In the genomic region with DNA sequence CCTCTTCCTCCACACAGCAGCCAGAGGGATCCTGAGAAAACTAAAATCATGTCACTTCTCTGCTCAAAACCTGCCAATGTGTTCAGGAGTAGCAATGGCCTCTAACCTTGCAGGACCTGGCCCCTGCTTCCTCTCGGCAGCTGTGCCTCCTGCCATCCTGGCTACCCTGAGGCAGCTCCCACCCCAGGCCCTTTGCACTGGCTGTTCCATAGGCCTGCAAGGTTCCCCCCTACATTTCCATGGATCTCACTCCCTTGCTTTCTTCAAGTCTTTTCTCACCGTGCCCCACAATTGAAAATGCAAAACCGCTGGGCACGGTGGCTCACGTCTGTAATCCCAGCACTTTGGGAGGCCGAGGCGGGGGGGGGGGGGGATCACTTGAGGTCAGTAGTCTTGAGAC, we compare ENCODE assay signal across 1 cellular context.
TF ChIP-seq lines count a peak whose summit lies in the region.

No MANE protein-coding gene starts in this region.

TF ChIP-seq in GM23338, 12 proteins besides CTCF, POLR2A, EP300 and RAD21:
- TF ChIP-seq POLR2AphosphoS5 (IDR thresholded peaks at IDR 0.05; ENCODE audit: low read depth) (no peak), EZH2 (IDR thresholded peaks at IDR 0.05; ENCODE audit: low read depth, unreplicated experiment) (no peak), ZNF331 (CRISPR knock-in tag; IDR thresholded peaks at IDR 0.05; ENCODE audit: low read depth) (no peak), STAT1 (IDR thresholded peaks at IDR 0.05; ENCODE audit: unreplicated experiment) (no peak), EZH2phosphoT487 (IDR thresholded peaks at IDR 0.05; ENCODE audit: unreplicated experiment) (no peak), CREB1 (CRISPR knock-in tag; IDR thresholded peaks at IDR 0.05; ENCODE audit: low read depth) (no peak), NANOG (IDR thresholded peaks at IDR 0.05; ENCODE audit: borderline replicate concordance) (no peak), JUNB (IDR thresholded peaks at IDR 0.05; ENCODE audit: unreplicated experiment) (no peak), ZNF114 (CRISPR knock-in tag; IDR thresholded peaks at IDR 0.05) (no peak)
- TF ChIP-seq, protein P1, sequence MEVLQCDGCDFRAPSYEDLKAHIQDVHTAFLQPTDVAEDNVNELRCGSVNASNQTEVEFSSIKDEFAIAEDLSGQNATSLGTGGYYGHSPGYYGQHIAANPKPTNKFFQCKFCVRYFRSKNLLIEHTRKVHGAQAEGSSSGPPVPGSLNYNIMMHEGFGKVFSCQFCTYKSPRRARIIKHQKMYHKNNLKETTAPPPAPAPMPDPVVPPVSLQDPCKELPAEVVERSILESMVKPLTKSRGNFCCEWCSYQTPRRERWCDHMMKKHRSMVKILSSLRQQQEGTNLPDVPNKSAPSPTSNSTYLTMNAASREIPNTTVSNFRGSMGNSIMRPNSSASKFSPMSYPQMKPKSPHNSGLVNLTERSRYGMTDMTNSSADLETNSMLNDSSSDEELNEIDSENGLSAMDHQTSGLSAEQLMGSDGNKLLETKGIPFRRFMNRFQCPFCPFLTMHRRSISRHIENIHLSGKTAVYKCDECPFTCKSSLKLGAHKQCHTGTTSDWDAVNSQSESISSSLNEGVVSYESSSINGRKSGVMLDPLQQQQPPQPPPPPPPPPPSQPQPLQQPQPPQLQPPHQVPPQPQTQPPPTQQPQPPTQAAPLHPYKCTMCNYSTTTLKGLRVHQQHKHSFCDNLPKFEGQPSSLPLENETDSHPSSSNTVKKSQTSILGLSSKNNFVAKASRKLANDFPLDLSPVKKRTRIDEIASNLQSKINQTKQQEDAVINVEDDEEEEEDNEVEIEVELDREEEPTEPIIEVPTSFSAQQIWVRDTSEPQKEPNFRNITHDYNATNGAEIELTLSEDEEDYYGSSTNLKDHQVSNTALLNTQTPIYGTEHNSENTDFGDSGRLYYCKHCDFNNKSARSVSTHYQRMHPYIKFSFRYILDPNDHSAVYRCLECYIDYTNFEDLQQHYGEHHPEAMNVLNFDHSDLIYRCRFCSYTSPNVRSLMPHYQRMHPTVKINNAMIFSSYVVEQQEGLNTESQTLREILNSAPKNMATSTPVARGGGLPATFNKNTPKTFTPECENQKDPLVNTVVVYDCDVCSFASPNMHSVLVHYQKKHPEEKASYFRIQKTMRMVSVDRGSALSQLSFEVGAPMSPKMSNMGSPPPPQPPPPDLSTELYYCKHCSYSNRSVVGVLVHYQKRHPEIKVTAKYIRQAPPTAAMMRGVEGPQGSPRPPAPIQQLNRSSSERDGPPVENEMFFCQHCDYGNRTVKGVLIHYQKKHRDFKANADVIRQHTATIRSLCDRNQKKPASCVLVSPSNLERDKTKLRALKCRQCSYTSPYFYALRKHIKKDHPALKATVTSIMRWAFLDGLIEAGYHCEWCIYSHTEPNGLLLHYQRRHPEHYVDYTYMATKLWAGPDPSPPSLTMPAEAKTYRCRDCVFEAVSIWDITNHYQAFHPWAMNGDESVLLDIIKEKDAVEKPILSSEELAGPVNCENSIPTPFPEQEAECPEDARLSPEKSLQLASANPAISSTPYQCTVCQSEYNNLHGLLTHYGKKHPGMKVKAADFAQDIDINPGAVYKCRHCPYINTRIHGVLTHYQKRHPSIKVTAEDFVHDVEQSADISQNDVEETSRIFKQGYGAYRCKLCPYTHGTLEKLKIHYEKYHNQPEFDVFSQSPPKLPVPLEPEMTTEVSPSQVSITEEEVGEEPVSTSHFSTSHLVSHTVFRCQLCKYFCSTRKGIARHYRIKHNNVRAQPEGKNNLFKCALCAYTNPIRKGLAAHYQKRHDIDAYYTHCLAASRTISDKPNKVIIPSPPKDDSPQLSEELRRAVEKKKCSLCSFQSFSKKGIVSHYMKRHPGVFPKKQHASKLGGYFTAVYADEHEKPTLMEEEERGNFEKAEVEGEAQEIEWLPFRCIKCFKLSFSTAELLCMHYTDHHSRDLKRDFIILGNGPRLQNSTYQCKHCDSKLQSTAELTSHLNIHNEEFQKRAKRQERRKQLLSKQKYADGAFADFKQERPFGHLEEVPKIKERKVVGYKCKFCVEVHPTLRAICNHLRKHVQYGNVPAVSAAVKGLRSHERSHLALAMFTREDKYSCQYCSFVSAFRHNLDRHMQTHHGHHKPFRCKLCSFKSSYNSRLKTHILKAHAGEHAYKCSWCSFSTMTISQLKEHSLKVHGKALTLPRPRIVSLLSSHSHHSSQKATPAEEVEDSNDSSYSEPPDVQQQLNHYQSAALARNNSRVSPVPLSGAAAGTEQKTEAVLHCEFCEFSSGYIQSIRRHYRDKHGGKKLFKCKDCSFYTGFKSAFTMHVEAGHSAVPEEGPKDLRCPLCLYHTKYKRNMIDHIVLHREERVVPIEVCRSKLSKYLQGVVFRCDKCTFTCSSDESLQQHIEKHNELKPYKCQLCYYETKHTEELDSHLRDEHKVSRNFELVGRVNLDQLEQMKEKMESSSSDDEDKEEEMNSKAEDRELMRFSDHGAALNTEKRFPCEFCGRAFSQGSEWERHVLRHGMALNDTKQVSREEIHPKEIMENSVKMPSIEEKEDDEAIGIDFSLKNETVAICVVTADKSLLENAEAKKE (CRISPR knock-in tag; IDR thresholded peaks at IDR 0.05), result no peak
- TF ChIP-seq, protein P2, sequence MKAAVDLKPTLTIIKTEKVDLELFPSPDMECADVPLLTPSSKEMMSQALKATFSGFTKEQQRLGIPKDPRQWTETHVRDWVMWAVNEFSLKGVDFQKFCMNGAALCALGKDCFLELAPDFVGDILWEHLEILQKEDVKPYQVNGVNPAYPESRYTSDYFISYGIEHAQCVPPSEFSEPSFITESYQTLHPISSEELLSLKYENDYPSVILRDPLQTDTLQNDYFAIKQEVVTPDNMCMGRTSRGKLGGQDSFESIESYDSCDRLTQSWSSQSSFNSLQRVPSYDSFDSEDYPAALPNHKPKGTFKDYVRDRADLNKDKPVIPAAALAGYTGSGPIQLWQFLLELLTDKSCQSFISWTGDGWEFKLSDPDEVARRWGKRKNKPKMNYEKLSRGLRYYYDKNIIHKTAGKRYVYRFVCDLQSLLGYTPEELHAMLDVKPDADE (IDR thresholded peaks at IDR 0.05), result no peak
- TF ChIP-seq, protein P3, sequence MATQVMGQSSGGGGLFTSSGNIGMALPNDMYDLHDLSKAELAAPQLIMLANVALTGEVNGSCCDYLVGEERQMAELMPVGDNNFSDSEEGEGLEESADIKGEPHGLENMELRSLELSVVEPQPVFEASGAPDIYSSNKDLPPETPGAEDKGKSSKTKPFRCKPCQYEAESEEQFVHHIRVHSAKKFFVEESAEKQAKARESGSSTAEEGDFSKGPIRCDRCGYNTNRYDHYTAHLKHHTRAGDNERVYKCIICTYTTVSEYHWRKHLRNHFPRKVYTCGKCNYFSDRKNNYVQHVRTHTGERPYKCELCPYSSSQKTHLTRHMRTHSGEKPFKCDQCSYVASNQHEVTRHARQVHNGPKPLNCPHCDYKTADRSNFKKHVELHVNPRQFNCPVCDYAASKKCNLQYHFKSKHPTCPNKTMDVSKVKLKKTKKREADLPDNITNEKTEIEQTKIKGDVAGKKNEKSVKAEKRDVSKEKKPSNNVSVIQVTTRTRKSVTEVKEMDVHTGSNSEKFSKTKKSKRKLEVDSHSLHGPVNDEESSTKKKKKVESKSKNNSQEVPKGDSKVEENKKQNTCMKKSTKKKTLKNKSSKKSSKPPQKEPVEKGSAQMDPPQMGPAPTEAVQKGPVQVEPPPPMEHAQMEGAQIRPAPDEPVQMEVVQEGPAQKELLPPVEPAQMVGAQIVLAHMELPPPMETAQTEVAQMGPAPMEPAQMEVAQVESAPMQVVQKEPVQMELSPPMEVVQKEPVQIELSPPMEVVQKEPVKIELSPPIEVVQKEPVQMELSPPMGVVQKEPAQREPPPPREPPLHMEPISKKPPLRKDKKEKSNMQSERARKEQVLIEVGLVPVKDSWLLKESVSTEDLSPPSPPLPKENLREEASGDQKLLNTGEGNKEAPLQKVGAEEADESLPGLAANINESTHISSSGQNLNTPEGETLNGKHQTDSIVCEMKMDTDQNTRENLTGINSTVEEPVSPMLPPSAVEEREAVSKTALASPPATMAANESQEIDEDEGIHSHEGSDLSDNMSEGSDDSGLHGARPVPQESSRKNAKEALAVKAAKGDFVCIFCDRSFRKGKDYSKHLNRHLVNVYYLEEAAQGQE (IDR thresholded peaks at IDR 0.05; ENCODE audit: unreplicated experiment), result no peak
